Comparison of ENCODE assay signal across 8 cellular contexts in the genomic region with DNA sequence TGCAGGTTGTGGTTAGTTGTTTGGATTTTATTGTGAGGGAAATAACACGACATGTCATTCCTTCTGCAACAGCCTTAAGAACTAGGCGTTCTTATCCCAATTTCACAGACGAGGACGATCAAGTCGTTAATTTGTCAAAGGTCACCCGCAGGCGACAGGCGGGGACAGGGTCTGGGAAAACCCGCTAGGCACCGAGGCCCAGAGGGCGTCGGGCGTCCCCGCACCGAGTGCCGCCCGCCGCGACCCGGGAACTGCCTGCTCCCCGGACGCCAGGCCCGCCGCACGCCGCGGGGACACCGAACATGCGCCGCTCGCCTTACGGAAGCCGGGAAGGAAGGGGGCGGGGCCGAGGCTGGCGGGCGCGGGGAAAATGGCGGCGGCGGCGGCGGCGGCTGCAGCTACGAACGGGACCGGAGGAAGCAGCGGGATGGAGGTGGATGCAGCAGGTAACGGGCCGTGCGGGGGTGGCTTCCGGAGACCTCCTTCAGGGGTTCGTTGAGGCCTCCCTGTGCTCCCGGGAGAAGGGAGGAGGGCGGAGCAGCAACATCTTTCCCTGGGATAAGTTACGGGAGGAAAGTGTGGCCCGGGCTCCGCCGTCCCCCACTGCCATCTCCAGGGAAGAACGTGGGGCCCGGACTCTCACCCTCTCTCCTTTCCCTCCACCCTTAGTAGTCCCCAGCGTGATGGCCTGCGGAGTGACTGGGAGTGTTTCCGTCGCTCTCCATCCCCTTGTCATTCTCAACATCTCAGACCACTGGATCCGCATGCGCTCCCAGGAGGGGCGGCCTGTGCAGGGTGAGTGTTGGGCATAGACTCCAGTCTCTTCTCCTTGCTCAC. TPM values are rescaled to one million over a fixed set of nuclear protein-coding genes. Genes with fewer than 3 reads are reported as not detected.
A peak's percentile ranks its signal among the peaks of the same experiment; 100 is the strongest.
DNase-seq lines count a peak whose midpoint lies in the region; ATAC-seq lines count a peak whose summit lies in the region.

A gene (plus strand): TSS at position 349 of the 837 bp plus-strand sequence. CDS start 22 bp downstream, at position 371.

- ATAC-seq in GM19035 (IDR thresholded peaks at IDR 0.05; ENCODE audit: unreplicated experiment): peak; percentile 77

- peaks cover 9% of the 10 kb centered on the region; the same call in 1 of the 2 replicates for H3K36me3 ChIP-seq in Karpas-422 (ENCODE audit: insufficient read depth, low read length)
- peaks cover 37% of the 10 kb centered on the region for H3K36me3 ChIP-seq in SK-N-MC (ENCODE audit: insufficient read depth, low read length)

- H3K27ac ChIP-seq in Karpas-422 (ENCODE audit: low read length) (peak within 1 kb of the TSS; percentile 55; the same call in 1 of the 2 replicates), SK-N-MC (peak within 1 kb of the TSS; percentile 84), substantia nigra (ENCODE audit: low read depth, low read length, poor library complexity, severe bottlenecking) (peak within 1 kb of the TSS; percentile 95)

- H3K4me1 ChIP-seq in Karpas-422 (ENCODE audit: low read length): peaks cover 20% of the 10 kb centered on the region

- H3K9me3 ChIP-seq in Karpas-422 (ENCODE audit: low read length) (no peaks in the 10 kb centered on the region), SK-N-MC (ENCODE audit: low read depth, low read length) (no peaks in the 10 kb centered on the region)

- peak within 1 kb of the TSS; percentile 94 for H3K9ac ChIP-seq in Karpas-422 (ENCODE audit: low read length)
- peak within 1 kb of the TSS; percentile 92 for H3K9ac ChIP-seq in SK-N-MC (ENCODE audit: insufficient read length)

- H3K27me3 ChIP-seq in Karpas-422 (ENCODE audit: low read length): no peaks in the 10 kb centered on the region

- peaks cover 11% of the 10 kb centered on the region for H3K79me2 ChIP-seq in Karpas-422 (ENCODE audit: low read length)

- peak within 1 kb of the TSS; percentile 77 for H2AFZ ChIP-seq in Karpas-422 (ENCODE audit: low read length)

- H3K4me3 ChIP-seq in Karpas-422 (ENCODE audit: low read length) (peak within 1 kb of the TSS; percentile 96), SK-N-MC (peak within 1 kb of the TSS; percentile 91)

- H3K9me2 ChIP-seq in Karpas-422 (replicated peaks; ENCODE audit: insufficient read depth, low read length): no peaks in the 10 kb centered on the region

- DNase-seq in AG08396 (ENCODE audit: low spot score) (peak; percentile 82), Karpas-422 (peak; percentile 93), SK-N-MC (ENCODE audit: low read depth, low spot score) (no peak), globus pallidus (ENCODE audit: low spot score) (peak; percentile 64), occipital lobe (lab: John Stamatoyannopoulos, UW) (peak; percentile 77), substantia nigra (lab: John Stamatoyannopoulos, UW) (peak in 46 of 49 donors; percentile 17 to 88 (median 70))
- DNase-seq in activated naive CD4-positive, alpha-beta T cell treated with anti-CD3 and anti-CD28 coated beads, Interleukin-2, amount 50 U/mL, for 16 hours: peak; percentile 88

- peak within 1 kb of the TSS; percentile 96 for H3K4me2 ChIP-seq in Karpas-422 (ENCODE audit: low read depth, low read length, poor library complexity, severe bottlenecking)

- no peaks in the 10 kb centered on the region for H4K20me1 ChIP-seq in Karpas-422 (ENCODE audit: insufficient read depth, low read depth, low read length)

RNA-seq across cellular contexts. Expression of the gene that starts here (rescaled TPM):
- total RNA-seq in Karpas-422 (2014; rRNA removed; shearing (Covaris generic); ENCODE audit: low replicate concordance): 52.7 and 61.1 TPM in 2 replicates
- 25.9 TPM for total RNA-seq in occipital lobe
